ENCODE assay signal across 20 cellular contexts in genomic region chr7:71364559-71364958, GRCh38.
"Had no signal": no experiment of that assay in that cellular context is flagged by ENCODE, and none has a peak within 500 bp of the region (broad histone marks: within the 10 kb centered on the region; RNA-seq: fewer than 3 reads in every experiment).

No MANE protein-coding gene starts in this region.

- H3K4me3 ChIP-seq: hepatocyte, mucosa of descending colon, skin epidermis, testis, tibial nerve, upper lobe of right lung, vagina had no signal

- H3K9me3 ChIP-seq: testis, tibial nerve, upper lobe of right lung, vagina had no signal

- H3K36me3 ChIP-seq: neutrophil, tibial nerve, upper lobe of right lung, vagina had no signal

- H3K27me3 ChIP-seq: foreskin keratinocyte, hepatocyte, neutrophil, testis, tibial nerve, upper lobe of right lung, vagina had no signal

- H3K27ac ChIP-seq: foreskin keratinocyte, hepatocyte, neutrophil, skin epidermis, testis, upper lobe of right lung, vagina had no signal

- H3K4me1 ChIP-seq: foreskin keratinocyte, upper lobe of right lung, vagina had no signal

- DNase-seq: erythroblast; foreskin keratinocyte; islet precursor cell; mammary epithelial cell; mucosa of descending colon; naive thymus-derived CD8-positive, alpha-beta T cell; posterior cingulate gyrus; stimulated activated CD4-positive, alpha-beta T cell treated with anti-CD3 and anti-CD28 coated beads, Interleukin-2, amount 100 ng/mL, for 24 hours; stimulated activated CD4-positive, alpha-beta T cell treated with anti-CD3 and anti-CD28 coated beads, Interleukin-4, amount 100 ng/mL, for 4 hours; stimulated activated naive B cell treated with anti-CD40 and anti-IgM and Interleukin-4, amounts not matched to agents 10 μg/mL and 1 μg/mL and 100 μg/mL, for 72 hours; stimulated activated naive CD8-positive, alpha-beta T cell treated with anti-CD3 and anti-CD28 coated beads, Interleukin-15, amount 100 ng/mL, for 72 hours; testis; upper lobe of right lung had no signal

- ATAC-seq: foreskin keratinocyte; left lobe of liver; mucosa of descending colon; naive thymus-derived CD8-positive, alpha-beta T cell; sciatic nerve; stimulated activated naive B cell treated with anti-CD40 and anti-IgM and Interleukin-4, amounts not matched to agents 10 μg/mL and 1 μg/mL and 100 μg/mL, for 72 hours; stimulated activated naive CD8-positive, alpha-beta T cell treated with anti-CD3 and anti-CD28 coated beads, Interleukin-15, amount 100 ng/mL, for 72 hours; upper lobe of right lung had no signal
